14 cellular contexts compared by ENCODE assay signal in genomic region chr5:579746-580366, GRCh38.
"Had no signal": no experiment of that assay in that cellular context is flagged by ENCODE, and none has a peak within 500 bp of the region (broad histone marks: within the 10 kb centered on the region; RNA-seq: fewer than 3 reads in every experiment).

No MANE protein-coding gene starts in this region.

- H3K27me3 ChIP-seq: right atrium auricular region, thyroid gland, uterus had no signal

- H3K36me3 ChIP-seq: left ventricle myocardium inferior, right atrium auricular region, thyroid gland, uterus had no signal

- H3K4me3 ChIP-seq: dorsolateral prefrontal cortex, left ventricle myocardium inferior, right atrium auricular region, skin epidermis, thyroid gland, uterus had no signal

- DNase-seq: activated CD4-positive, alpha-beta T cell treated with anti-CD3 and anti-CD28 coated beads, Interleukin-2, amount 50 U/mL, for 1 hour; activated naive CD4-positive, alpha-beta T cell treated with anti-CD3 and anti-CD28 coated beads for 36 hours; activated naive CD8-positive, alpha-beta T cell treated with anti-CD3 and anti-CD28 coated beads, Interleukin-2, amount 50 U/mL, for 24 hours; dorsolateral prefrontal cortex; erythroblast; left ventricle myocardium inferior; mesenchymal stem cell; nucleus accumbens; thyroid gland; uterus had no signal

- H3K27ac ChIP-seq: dorsolateral prefrontal cortex, left ventricle myocardium inferior, right atrium auricular region, skin epidermis, thyroid gland, uterus had no signal

- H3K9me3 ChIP-seq: thyroid gland, uterus had no signal

- H3K4me1 ChIP-seq: left ventricle myocardium inferior, right atrium auricular region, thyroid gland, uterus had no signal

- ATAC-seq: activated CD4-positive, CD25-positive, alpha-beta regulatory T cell treated with anti-CD3 and anti-CD28 coated beads, Interleukin-2, amount 50 U/mL, for 24 hours; activated naive CD8-positive, alpha-beta T cell treated with anti-CD3 and anti-CD28 coated beads, Interleukin-2, amount 50 U/mL, for 24 hours; activated T-helper 17 cell treated with anti-CD3 and anti-CD28 coated beads, Interleukin-2, amount 50 U/mL, for 72 hours had no signal
